8 cellular contexts compared by ENCODE assay signal in genomic region chr11:77065878-77066228, GRCh38. TPM values are rescaled to one million over a fixed set of nuclear protein-coding genes. Genes with fewer than 3 reads are reported as not detected.
A peak's percentile ranks its signal among the peaks of the same experiment; 100 is the strongest.
DNase-seq lines count a peak whose midpoint lies in the region; ATAC-seq and TF ChIP-seq lines count a peak whose summit lies in the region.

No MANE protein-coding gene starts in this region.

- H3K4me3 ChIP-seq in Peyer's patch (peak overlapping the region; percentile 63 to 89 (median 84)), muscle layer of duodenum (ENCODE audit: low read depth in 1 of 2, low read length in 2 of 2) (peak overlapping the region; percentile 67 to 75)

- no peak for ATAC-seq in HG03469 (IDR thresholded peaks at IDR 0.05; ENCODE audit: unreplicated experiment)
- no peak for ATAC-seq in HG03095 (IDR thresholded peaks at IDR 0.05; ENCODE audit: unreplicated experiment)

- DNase-seq in NCI-H1436 (lab: John Stamatoyannopoulos, UW): peak; percentile 12
- DNase-seq in NCI-H1436 treated with DMSO at 0.1 percent for 48 hours (lab: John Stamatoyannopoulos, UW): no peak
- DNase-seq in Peyer's patch: peak; percentile 26 to 71 (median 64)
- DNase-seq in erythroblast (lab: John Stamatoyannopoulos, UW): peak; percentile 71 to 85
- no peak for DNase-seq in DMS114 treated with DMSO at 0.1 percent for 48 hours (lab: John Stamatoyannopoulos, UW; ENCODE audit: unreplicated experiment)

- TF ChIP-seq CTCF in Peyer's patch (IDR thresholded peaks at IDR 0.05): no peak

- TF ChIP-seq POLR2A in Peyer's patch (IDR thresholded peaks at IDR 0.05) (peak in 1 of 2 donors; percentile 14), erythroblast (IDR thresholded peaks at IDR 0.05; ENCODE audit: low read length) (no peak)

- H3K4me1 ChIP-seq in Peyer's patch: peaks cover 0 to 40% (median 4%) of the 10 kb centered on the region in 4 donors
- peaks cover 6 to 21% of the 10 kb centered on the region in 2 donors for H3K4me1 ChIP-seq in muscle layer of duodenum (ENCODE audit: control insufficient read depth in 1 of 2, insufficient read depth in 2 of 2, low read length in 2 of 2)

- H3K36me3 ChIP-seq in Peyer's patch: no peaks in the 10 kb centered on the region
- no peaks in the 10 kb centered on the region for H3K36me3 ChIP-seq in muscle layer of duodenum (ENCODE audit: control insufficient read depth in 1 of 2, insufficient read depth in 2 of 2, low read length in 2 of 2)

- H3K9me3 ChIP-seq in Peyer's patch: no peaks in the 10 kb centered on the region
- no peaks in the 10 kb centered on the region for H3K9me3 ChIP-seq in muscle layer of duodenum (ENCODE audit: control insufficient read depth in 1 of 2, low read length in 2 of 2)

- H3K27me3 ChIP-seq in Peyer's patch: no peaks in the 10 kb centered on the region
- H3K27me3 ChIP-seq in muscle layer of duodenum (ENCODE audit: low read depth, low read length): no peaks in the 10 kb centered on the region

- H3K27ac ChIP-seq in Peyer's patch (peak overlapping the region; percentile 79 to 92 (median 89)), muscle layer of duodenum (ENCODE audit: low read length) (peak overlapping the region; percentile 80)

RNA-seq across cellular contexts. Expression of gene CAPN5, which starts 0.9 kb away (rescaled TPM):
- total RNA-seq in Peyer's patch: 100 to 1,000 TPM in 3 of 4 donors, 10 to 100 TPM in 1; 75.9 to 203 (median 162) TPM

RNA-seq across cellular contexts. Expression of gene B3GNT6, which starts 31.7 kb away (rescaled TPM):
- 10 to 100 TPM in 3 of 4 donors, 1 to 10 TPM in 1; 5.0 to 76.4 (median 26.2) TPM for total RNA-seq in Peyer's patch

RNA-seq across cellular contexts. Expression of gene OMP, which starts 36.8 kb away (rescaled TPM):
- total RNA-seq in Peyer's patch: 10 to 100 TPM; 11.2 to 44.3 (median 21.3) TPM

Comparison
In these comparisons a context has a peak if more than half of its experiments do, and no peak if none do; other contexts are left out.
1. DNase-seq: peak in NCI-H1436 (single experiment), Peyer's patch (3 of 3) and erythroblast (2 of 2); none in NCI-H1436 treated with DMSO at 0.1 percent for 48 hours (single experiment) and DMS114 treated with DMSO at 0.1 percent for 48 hours (single experiment).